24 cellular contexts compared by ENCODE assay signal in the genomic region with DNA sequence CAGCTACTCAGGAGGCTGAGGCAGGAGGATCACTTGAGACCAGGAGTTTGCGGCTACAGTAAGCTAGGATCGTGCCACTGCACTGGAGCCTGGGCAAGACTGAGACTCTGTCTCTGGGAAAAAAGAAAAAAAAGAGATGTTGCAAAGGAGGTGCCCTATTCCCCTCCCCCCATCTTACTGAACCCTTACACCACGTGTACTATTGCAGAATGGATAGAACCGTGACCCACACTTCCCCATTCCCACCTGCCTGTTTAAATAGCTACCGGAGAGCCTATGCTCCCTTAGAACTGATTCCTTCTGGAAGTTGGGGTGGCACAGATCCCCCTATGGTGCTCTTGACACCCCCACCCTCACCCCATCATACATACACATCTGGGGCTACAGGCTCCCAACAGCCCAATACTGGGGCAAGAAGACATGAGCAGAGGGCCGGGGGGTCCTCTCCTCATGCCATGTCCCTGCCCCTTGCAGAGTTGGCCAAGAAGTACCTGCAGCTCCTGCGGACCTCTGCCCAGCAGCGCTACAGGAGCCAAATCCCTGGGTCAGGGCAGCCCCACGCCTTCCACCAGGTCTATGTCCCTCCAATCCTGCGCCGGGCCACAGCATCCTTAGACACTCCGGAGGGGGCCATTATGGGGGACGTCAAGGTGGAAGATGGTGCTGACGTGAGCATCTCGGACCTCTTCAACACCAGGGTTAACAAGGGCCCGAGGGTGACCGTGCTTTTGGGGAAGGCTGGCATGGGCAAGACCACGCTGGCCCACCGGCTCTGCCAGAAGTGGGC. TPM values are rescaled to one million over a fixed set of nuclear protein-coding genes. Genes with fewer than 3 reads are reported as not detected.
A peak's percentile ranks its signal among the peaks of the same experiment; 100 is the strongest.
DNase-seq lines count a peak whose midpoint lies in the region; ATAC-seq and TF ChIP-seq lines count a peak whose summit lies in the region.
"Had no signal": no experiment of that assay in that cellular context is flagged by ENCODE, and none has a peak within 500 bp of the region (broad histone marks: within the 10 kb centered on the region; RNA-seq: fewer than 3 reads in every experiment).

No MANE protein-coding gene starts in this region.

- CTCF ChIA-PET in activated naive CD4-positive, alpha-beta T cell treated with anti-CD3 and anti-CD28 coated beads for 36 hours (lab: Charles Lee): interaction anchor here (0.6 to 4.9 kb wide), 6 partner anchors 14 to 521 kb away, joined by 3 to 22 read pairs (median 3); no protein-coding TSS in a partner anchor

- H3K4me3 Mint-ChIP-seq in activated naive CD4-positive, alpha-beta T cell treated with anti-CD3 and anti-CD28 coated beads, Interleukin-2, amount 50 U/mL, for 24 hours: peak overlapping the region; percentile 26
- H3K4me3 Mint-ChIP-seq in activated naive CD4-positive, alpha-beta T cell treated with anti-CD3 and anti-CD28 coated beads for 36 hours: no peak overlapping the region
- H3K4me3 Mint-ChIP-seq in effector memory CD8-positive, alpha-beta T cell: peak overlapping the region; percentile 36 to 77
- H3K4me3 Mint-ChIP-seq: activated CD8-positive, alpha-beta memory T cell treated with anti-CD3 and anti-CD28 coated beads, Interleukin-2, amount 10 ng/mL, durations not matched to agents 7 days and 5 days had no signal

- no peak for TF ChIP-seq EP300 in upper lobe of left lung (IDR thresholded peaks at IDR 0.05)

- H3K27ac ChIP-seq in upper lobe of left lung: peak overlapping the region in 3 of 4 donors; percentile 21 to 48 (median 46)
- H3K27ac ChIP-seq: C4-2B, foreskin keratinocyte, GM23248 had no signal

- H3K27me3 ChIP-seq in upper lobe of left lung: no peaks in the 10 kb centered on the region
- H3K27me3 ChIP-seq: foreskin keratinocyte, MG63 had no signal

- no peak for TF ChIP-seq CTCF in upper lobe of left lung (IDR thresholded peaks at IDR 0.05)

- H3K4me3 ChIP-seq in upper lobe of left lung: no peak overlapping the region
- H3K4me3 ChIP-seq: GM23248, MG63, mucosa of descending colon had no signal

- intact Hi-C loops in activated naive CD4-positive, alpha-beta T cell treated with anti-CD3 and anti-CD28 coated beads for 36 hours (cut with micrococcal nuclease): no loop called here

- H3K9me3 ChIP-seq in upper lobe of left lung: no peaks in the 10 kb centered on the region
- H3K9me3 ChIP-seq: MG63, mucosa of descending colon had no signal

- H3K27ac Mint-ChIP-seq in activated naive CD4-positive, alpha-beta T cell treated with anti-CD3 and anti-CD28 coated beads, Interleukin-2, amount 50 U/mL, for 24 hours: peak overlapping the region; percentile 70
- no peak overlapping the region for H3K27ac Mint-ChIP-seq in activated naive CD4-positive, alpha-beta T cell treated with anti-CD3 and anti-CD28 coated beads for 36 hours
- peak overlapping the region; percentile 70 to 93 for H3K27ac Mint-ChIP-seq in effector memory CD8-positive, alpha-beta T cell
- H3K27ac Mint-ChIP-seq: activated T-helper 2 cell treated with anti-CD3 and anti-CD28 coated beads, Interferon-gamma antibody, Interleukin-2, Interleukin-4, amounts not matched to agents 10 μg/mL and 5 μg/mL and 100 μg/mL, durations not matched to agents 14 hours and 24 hours and 36 hours had no signal

- peaks cover 2 to 58% (median 32%) of the 10 kb centered on the region in 4 donors for H3K36me3 ChIP-seq in upper lobe of left lung

- H3K9me3 Mint-ChIP-seq in activated naive CD4-positive, alpha-beta T cell treated with anti-CD3 and anti-CD28 coated beads, Interleukin-2, amount 50 U/mL, for 24 hours: no peaks in the 10 kb centered on the region
- H3K9me3 Mint-ChIP-seq in activated naive CD4-positive, alpha-beta T cell treated with anti-CD3 and anti-CD28 coated beads for 36 hours: no peaks in the 10 kb centered on the region
- H3K9me3 Mint-ChIP-seq in effector memory CD8-positive, alpha-beta T cell: no peaks in the 10 kb centered on the region
- H3K9me3 Mint-ChIP-seq: activated T-helper 2 cell treated with anti-CD3 and anti-CD28 coated beads, Interferon-gamma antibody, Interleukin-2, Interleukin-4, amounts not matched to agents 10 μg/mL and 5 μg/mL and 100 μg/mL, durations not matched to agents 14 hours and 24 hours and 36 hours had no signal

- peaks cover 80% of the 10 kb centered on the region for H3K4me1 Mint-ChIP-seq in activated naive CD4-positive, alpha-beta T cell treated with anti-CD3 and anti-CD28 coated beads, Interleukin-2, amount 50 U/mL, for 24 hours
- H3K4me1 Mint-ChIP-seq in activated naive CD4-positive, alpha-beta T cell treated with anti-CD3 and anti-CD28 coated beads for 36 hours (ENCODE audit: low read depth): peaks cover 85% of the 10 kb centered on the region
- peaks cover 79 to 83% of the 10 kb centered on the region in 2 donors for H3K4me1 Mint-ChIP-seq in effector memory CD8-positive, alpha-beta T cell (ENCODE audit: low read depth in 2 of 2)

- no peaks in the 10 kb centered on the region for H3K27me3 Mint-ChIP-seq in activated naive CD4-positive, alpha-beta T cell treated with anti-CD3 and anti-CD28 coated beads, Interleukin-2, amount 50 U/mL, for 24 hours
- H3K27me3 Mint-ChIP-seq in activated naive CD4-positive, alpha-beta T cell treated with anti-CD3 and anti-CD28 coated beads for 36 hours (ENCODE audit: low read depth): no peaks in the 10 kb centered on the region
- no peaks in the 10 kb centered on the region for H3K27me3 Mint-ChIP-seq in effector memory CD8-positive, alpha-beta T cell
- H3K27me3 Mint-ChIP-seq: activated CD8-positive, alpha-beta memory T cell treated with anti-CD3 and anti-CD28 coated beads, Interleukin-2, amount 10 ng/mL, durations not matched to agents 7 days and 5 days had no signal

- H3K4me1 ChIP-seq in upper lobe of left lung: no peaks in the 10 kb centered on the region

- no peak for TF ChIP-seq POLR2A in upper lobe of left lung (IDR thresholded peaks at IDR 0.05)

- H3K36me3 Mint-ChIP-seq in activated naive CD4-positive, alpha-beta T cell treated with anti-CD3 and anti-CD28 coated beads, Interleukin-2, amount 50 U/mL, for 24 hours: peaks cover 33% of the 10 kb centered on the region
- H3K36me3 Mint-ChIP-seq in activated naive CD4-positive, alpha-beta T cell treated with anti-CD3 and anti-CD28 coated beads for 36 hours (ENCODE audit: low read depth): peaks cover 67% of the 10 kb centered on the region
- H3K36me3 Mint-ChIP-seq in effector memory CD8-positive, alpha-beta T cell (ENCODE audit: insufficient read depth): peaks cover 81% of the 10 kb centered on the region

- 89% methylated on average over 18 to 19 of the region's 19 CpGs for WGBS in upper lobe of left lung, 2 donors

- no peak for ATAC-seq in effector memory CD8-positive, alpha-beta T cell (replicated peaks)
- ATAC-seq in upper lobe of left lung (ENCODE audit: low FRiP score in 2 of 2): peak in 1 of 2 donors; percentile 11
- no peak for ATAC-seq in stimulated activated naive CD8-positive, alpha-beta T cell treated with anti-CD3 and anti-CD28 coated beads, Interleukin-15, Interleukin-2, amounts not matched to agents 100 U/mL and 50 U/mL, for 24 hours
- no peak for ATAC-seq in GM21737 (IDR thresholded peaks at IDR 0.05; ENCODE audit: unreplicated experiment)
- ATAC-seq in GM18498 (IDR thresholded peaks at IDR 0.05; ENCODE audit: unreplicated experiment): no peak
- ATAC-seq: activated CD8-positive, alpha-beta memory T cell treated with anti-CD3 and anti-CD28 coated beads, Interleukin-2, amount 10 ng/mL, durations not matched to agents 7 days and 5 days; foreskin keratinocyte; right cardiac atrium; SK-N-SH treated with all-trans-retinoic acid at 6 μM for 48 hours had no signal

- DNase-seq in activated naive CD4-positive, alpha-beta T cell treated with anti-CD3 and anti-CD28 coated beads for 36 hours: no peak
- DNase-seq in NOMO-1 treated with dmso at 0.1 percent for 144 hours (lab: John Stamatoyannopoulos, UW; ENCODE audit: unreplicated experiment): peak; percentile 6
- DNase-seq in effector memory CD8-positive, alpha-beta T cell: no peak
- DNase-seq in upper lobe of left lung: no peak
- no peak for DNase-seq in stimulated activated naive CD8-positive, alpha-beta T cell treated with anti-CD3 and anti-CD28 coated beads, Interleukin-15, Interleukin-2, amounts not matched to agents 100 U/mL and 50 U/mL, for 24 hours
- DNase-seq: activated CD4-positive, CD25-positive, alpha-beta regulatory T cell treated with anti-CD3 and anti-CD28 coated beads, Interleukin-2, amount 50 U/mL, for 72 hours; activated CD8-positive, alpha-beta memory T cell treated with anti-CD3 and anti-CD28 coated beads, Interleukin-2, amount 10 ng/mL, durations not matched to agents 7 days and 5 days; caudate nucleus; DMS53; foreskin keratinocyte; GF-D8; GM23248; MG63; mucosa of descending colon; NCI-H1694; NCI-H345; stimulated activated CD4-positive, alpha-beta T cell treated with anti-CD3 and anti-CD28 coated beads, Interleukin-15, amount 100 ng/mL, for 24 hours had no signal

RNA-seq across cellular contexts. Expression of gene NLRC5, which starts 35.7 kb away (rescaled TPM):
- 100 to 1,000 TPM; 104 to 119 TPM for total RNA-seq in activated naive CD4-positive, alpha-beta T cell treated with anti-CD3 and anti-CD28 coated beads for 36 hours
- total RNA-seq in upper lobe of left lung: 100 to 1,000 TPM in 2 of 6 donors, 10 to 100 TPM in 4; 29.2 to 361 (median 52.7) TPM
